8 cellular contexts compared by ENCODE assay signal in the genomic region with DNA sequence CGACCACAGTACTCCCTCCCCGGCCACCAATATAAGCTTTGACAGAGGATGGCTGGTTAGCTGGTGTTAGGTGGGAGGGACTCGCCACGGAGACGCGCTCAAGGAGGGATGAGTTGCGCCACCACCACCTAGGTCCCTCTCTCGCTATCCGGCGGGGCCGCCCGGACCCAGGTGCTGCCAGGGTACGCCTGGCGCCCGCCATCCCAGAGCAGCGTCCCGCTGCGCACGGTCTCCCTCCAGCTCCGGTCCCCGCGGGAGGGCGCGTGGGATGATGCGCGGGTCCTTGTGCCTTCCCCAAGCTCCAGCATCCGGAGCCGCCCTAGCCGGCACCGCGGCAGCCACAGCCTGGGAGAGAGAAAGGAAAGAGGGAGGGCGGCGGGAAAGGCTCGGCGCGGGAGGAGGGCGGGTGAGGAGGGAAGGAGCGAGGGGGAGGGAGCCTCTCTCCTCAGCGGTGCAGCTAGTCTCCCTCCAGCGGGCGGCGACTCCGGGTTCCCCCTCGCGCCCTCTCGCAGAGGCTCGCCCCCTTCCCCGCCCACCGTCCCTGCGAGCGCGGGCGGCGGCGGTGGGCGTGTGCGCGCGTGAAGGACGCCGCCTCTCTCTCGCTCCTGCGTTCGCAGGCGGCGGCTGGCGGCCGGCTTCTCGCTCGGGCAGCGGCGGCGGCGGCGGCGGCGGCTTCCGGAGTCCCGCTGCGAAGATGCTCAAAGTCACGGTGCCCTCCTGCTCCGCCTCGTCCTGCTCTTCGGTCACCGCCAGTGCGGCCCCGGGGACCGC. TPM values are rescaled to one million over a fixed set of nuclear protein-coding genes. Genes with fewer than 3 reads are reported as not detected.
DNase-seq lines count a peak whose midpoint lies in the region; ATAC-seq and TF ChIP-seq lines count a peak whose summit lies in the region.

A gene (plus strand): TSS at position 595 of the 771 bp plus-strand sequence. CDS start 100 bp downstream, at position 695.

- no peak for TF ChIP-seq CTCF in endothelial cell (IDR thresholded peaks at IDR 0.05; ENCODE audit: unreplicated experiment)

- H3K27ac Mint-ChIP-seq in activated CD8-positive, alpha-beta memory T cell treated with anti-CD3 and anti-CD28 coated beads, Interleukin-2, amount 10 ng/mL, durations not matched to agents 7 days and 5 days: peak within 1 kb of the TSS; percentile 90
- peak within 1 kb of the TSS; percentile 3 for H3K27ac Mint-ChIP-seq in endothelial cell (ENCODE audit: unreplicated experiment)

- DNase-seq in AG20443 (ENCODE audit: low spot score) (peak; percentile 82), NCI-H526 (lab: John Stamatoyannopoulos, UW) (peak; percentile 50 to 73), endothelial cell (ENCODE audit: low spot score) (peak; percentile 69), middle frontal gyrus (ENCODE audit: extremely low spot score, low spot score) (peak; percentile 64)
- peak; percentile 86 for DNase-seq in activated CD8-positive, alpha-beta memory T cell treated with anti-CD3 and anti-CD28 coated beads, Interleukin-2, amount 10 ng/mL, durations not matched to agents 7 days and 5 days
- DNase-seq in stimulated activated CD8-positive, alpha-beta memory T cell treated with anti-CD3 and anti-CD28 coated beads, Interleukin-4, amount 100 ng/mL, for 1 hour (ENCODE audit: low read depth in 2 of 2, low spot score in 1 of 2): peak; percentile 43 to 66

- CTCF ChIA-PET in activated CD8-positive, alpha-beta memory T cell treated with anti-CD3 and anti-CD28 coated beads, Interleukin-2, amount 10 ng/mL, durations not matched to agents 7 days and 5 days (lab: Charles Lee): interaction anchor here (1.2 to 6.2 kb wide), 13 partner anchors 12 to 255 kb away, joined by 3 to 65 read pairs (median 7); no protein-coding TSS in a partner anchor

- peaks cover 17% of the 10 kb centered on the region for H3K36me3 Mint-ChIP-seq in activated CD8-positive, alpha-beta memory T cell treated with anti-CD3 and anti-CD28 coated beads, Interleukin-2, amount 10 ng/mL, durations not matched to agents 7 days and 5 days
- peaks cover 3% of the 10 kb centered on the region for H3K36me3 Mint-ChIP-seq in endothelial cell (ENCODE audit: low read depth, unreplicated experiment)

- peak within 1 kb of the TSS; percentile 96 for H3K4me3 Mint-ChIP-seq in activated CD8-positive, alpha-beta memory T cell treated with anti-CD3 and anti-CD28 coated beads, Interleukin-2, amount 10 ng/mL, durations not matched to agents 7 days and 5 days
- H3K4me3 Mint-ChIP-seq in endothelial cell (ENCODE audit: unreplicated experiment): peak within 1 kb of the TSS; percentile 92

- ATAC-seq in GM19025 (IDR thresholded peaks at IDR 0.05; ENCODE audit: low read depth, unreplicated experiment) (peak; percentile 77), HG03175 (IDR thresholded peaks at IDR 0.05; ENCODE audit: unreplicated experiment) (peak; percentile 77)
- peak; percentile 85 for ATAC-seq in activated CD8-positive, alpha-beta memory T cell treated with anti-CD3 and anti-CD28 coated beads, Interleukin-2, amount 10 ng/mL, durations not matched to agents 7 days and 5 days

- H3K9me3 Mint-ChIP-seq in activated CD8-positive, alpha-beta memory T cell treated with anti-CD3 and anti-CD28 coated beads, Interleukin-2, amount 10 ng/mL, durations not matched to agents 7 days and 5 days (ENCODE audit: low read depth): no peaks in the 10 kb centered on the region
- no peaks in the 10 kb centered on the region for H3K9me3 Mint-ChIP-seq in endothelial cell (ENCODE audit: unreplicated experiment)

- H3K4me1 Mint-ChIP-seq in activated CD8-positive, alpha-beta memory T cell treated with anti-CD3 and anti-CD28 coated beads, Interleukin-2, amount 10 ng/mL, durations not matched to agents 7 days and 5 days: peaks cover 31% of the 10 kb centered on the region
- peaks cover 37% of the 10 kb centered on the region for H3K4me1 Mint-ChIP-seq in endothelial cell (ENCODE audit: unreplicated experiment)

- H3K27me3 Mint-ChIP-seq in activated CD8-positive, alpha-beta memory T cell treated with anti-CD3 and anti-CD28 coated beads, Interleukin-2, amount 10 ng/mL, durations not matched to agents 7 days and 5 days: no peaks in the 10 kb centered on the region
- H3K27me3 Mint-ChIP-seq in endothelial cell (ENCODE audit: unreplicated experiment): peaks cover 6% of the 10 kb centered on the region

RNA-seq across cellular contexts. Expression of the gene that starts here (rescaled TPM):
- total RNA-seq in activated CD8-positive, alpha-beta memory T cell treated with anti-CD3 and anti-CD28 coated beads, Interleukin-2, amount 10 ng/mL, durations not matched to agents 7 days and 5 days: 10 to 100 TPM; 77.4 to 91.1 TPM
- total RNA-seq in endothelial cell (ENCODE audit: unreplicated experiment): 34.5 TPM

Comparison
In these comparisons a context has a peak if more than half of its experiments do, and no peak if none do; other contexts are left out.
1. Peak in every context shown above with its lines: DNase-seq and ATAC-seq.